ENCODE assay signal across 16 cellular contexts in the genomic region with DNA sequence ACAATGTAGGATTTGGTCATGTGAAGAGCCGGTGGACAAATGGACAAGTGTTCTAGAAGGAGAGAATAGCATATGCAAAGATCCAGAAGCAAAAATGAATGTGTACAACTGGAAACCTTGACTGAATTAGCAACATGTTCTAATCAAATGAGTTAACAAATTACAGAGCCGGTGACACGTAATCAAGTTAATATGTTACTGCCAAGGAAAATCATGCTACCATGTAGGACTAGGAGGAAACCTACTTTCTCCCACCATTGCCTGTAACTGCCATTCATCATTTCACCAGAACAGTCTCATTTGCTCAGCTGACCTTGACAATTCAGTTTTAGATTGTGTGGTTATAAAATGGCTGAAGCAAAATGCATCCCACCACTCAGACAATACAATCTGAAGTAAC.
DNase-seq lines count a peak whose midpoint lies in the region; ATAC-seq and TF ChIP-seq lines count a peak whose summit lies in the region.
"Had no signal": no experiment of that assay in that cellular context is flagged by ENCODE, and none has a peak within 500 bp of the region (broad histone marks: within the 10 kb centered on the region; RNA-seq: fewer than 3 reads in every experiment).

No MANE protein-coding gene starts in this region.

- H3K27me3 Mint-ChIP-seq in WTC11 (ENCODE audit: low read depth) = no peaks in the 10 kb centered on the region

- peaks cover 20% of the 10 kb centered on the region for H3K4me1 Mint-ChIP-seq in WTC11
- H3K4me1 Mint-ChIP-seq: CD8-positive, alpha-beta memory T cell had no signal

- no peak overlapping the region for H3K4me3 Mint-ChIP-seq in WTC11
- H3K4me3 Mint-ChIP-seq: CD8-positive, alpha-beta memory T cell; HFFc6 had no signal

- intact Hi-C loops in colonic mucosa (cut with DNase I) = no loop called here

- H3K9me3 ChIP-seq in colonic mucosa = no peaks in the 10 kb centered on the region
- H3K9me3 ChIP-seq: BLaER1, Caco-2 had no signal

- no peak overlapping the region for H3K4me3 ChIP-seq in colonic mucosa
- H3K4me3 ChIP-seq: BLaER1 had no signal

- no peak for ATAC-seq in WTC11
- ATAC-seq in HG03175 (IDR thresholded peaks at IDR 0.05; ENCODE audit: unreplicated experiment) = no peak
- ATAC-seq in GM18519 (IDR thresholded peaks at IDR 0.05; ENCODE audit: low FRiP score, unreplicated experiment) = no peak

- H3K27ac ChIP-seq in colonic mucosa = no peak overlapping the region
- H3K27ac ChIP-seq: BLaER1, HL-60 had no signal

- H3K27me3 ChIP-seq in colonic mucosa = no peaks in the 10 kb centered on the region
- H3K27me3 ChIP-seq: BLaER1 had no signal

- no peaks in the 10 kb centered on the region for H3K36me3 Mint-ChIP-seq in WTC11

- no peaks in the 10 kb centered on the region for H3K4me1 ChIP-seq in colonic mucosa
- H3K4me1 ChIP-seq: Caco-2 had no signal

- DNase-seq in WTC11 (ENCODE audit: low spot score) = no peak
- DNase-seq in glomerular visceral epithelial cell (ENCODE audit: extremely low spot score) = peak; percentile 9
- peak; percentile 6 for DNase-seq in left kidney (ENCODE audit: low read depth, low spot score)
- DNase-seq in stimulated activated CD4-positive, alpha-beta T cell treated with anti-CD3 and anti-CD28 coated beads, Interleukin-1b, Interleukin-23, amount 100 ng/mL, for 48 hours = no peak
- DNase-seq in colonic mucosa = no peak
- DNase-seq: AML-193; Caco-2; CD8-positive, alpha-beta memory T cell; DMS53; GF-D8; HCEC 1CT; HFFc6 had no signal

- TF ChIP-seq CTCF in WTC11 (IDR thresholded peaks at IDR 0.05) (no peak), colonic mucosa (IDR thresholded peaks at IDR 0.05) (no peak)

- CTCF ChIA-PET in WTC11 (lab: Charles Lee) = no interaction called here

- no peak overlapping the region for H3K9ac ChIP-seq in colonic mucosa (ENCODE audit: low read depth in 2 of 2, low read length in 2 of 2)
- H3K9ac ChIP-seq: BLaER1 had no signal

- H3K9me3 Mint-ChIP-seq in WTC11 = peaks cover 5% of the 10 kb centered on the region; the same call in 1 of the 2 replicates

- POLR2A ChIA-PET in WTC11 (lab: Charles Lee) = no interaction called here

- H3K36me3 ChIP-seq in colonic mucosa = no peaks in the 10 kb centered on the region

- H3K27ac Mint-ChIP-seq in WTC11 = peak overlapping the region; percentile 3; the same call in 1 of the 2 replicates
- H3K27ac Mint-ChIP-seq: CD8-positive, alpha-beta memory T cell; HFFc6 had no signal

TF ChIP-seq in WTC11, 78 proteins besides CTCF, POLR2A, EP300 and RAD21:
- TF ChIP-seq ZBTB21 (CRISPR knock-in tag; IDR thresholded peaks at IDR 0.05; ENCODE audit: borderline replicate concordance) (no peak), ETV6 (CRISPR knock-in tag; IDR thresholded peaks at IDR 0.05) (no peak), OVOL2 (CRISPR knock-in tag; IDR thresholded peaks at IDR 0.05; ENCODE audit: borderline replicate concordance) (no peak), ZNF396 (CRISPR knock-in tag; IDR thresholded peaks at IDR 0.05; ENCODE audit: borderline replicate concordance) (no peak), ZNF416 (CRISPR knock-in tag; IDR thresholded peaks at IDR 0.05) (no peak), GABPB1 (CRISPR knock-in tag; IDR thresholded peaks at IDR 0.05) (no peak), NR1H2 (CRISPR knock-in tag; IDR thresholded peaks at IDR 0.05) (no peak), ZNF121 (CRISPR knock-in tag; IDR thresholded peaks at IDR 0.05) (no peak)

Comparison
In these comparisons a context has a peak if more than half of its experiments do, and no peak if none do; other contexts are left out.
1. DNase-seq: peak in glomerular visceral epithelial cell (single experiment) and left kidney (single experiment); none in WTC11 (single experiment), stimulated activated CD4-positive, alpha-beta T cell treated with anti-CD3 and anti-CD28 coated beads, Interleukin-1b, Interleukin-23, amount 100 ng/mL, for 48 hours (single experiment) and colonic mucosa (single experiment).